12 cellular contexts compared by ENCODE assay signal in genomic region chr16:28304214-28304613, GRCh38. TPM values are rescaled to one million over a fixed set of nuclear protein-coding genes. Genes with fewer than 3 reads are reported as not detected.
DNase-seq lines count a peak whose midpoint lies in the region; ATAC-seq and TF ChIP-seq lines count a peak whose summit lies in the region.
"Had no signal": no experiment of that assay in that cellular context is flagged by ENCODE, and none has a peak within 500 bp of the region (broad histone marks: within the 10 kb centered on the region; RNA-seq: fewer than 3 reads in every experiment).

No MANE protein-coding gene starts in this region.

- peak; percentile 29 for DNase-seq in activated CD4-positive, alpha-beta T cell treated with anti-CD3 and anti-CD28 coated beads, Interleukin-2, amount 10 ng/mL, durations not matched to agents 7 days and 5 days
- no peak for DNase-seq in activated CD4-positive, alpha-beta T cell treated with anti-CD3 and anti-CD28 coated beads, Interleukin-2, amount 50 U/mL, for 1 hour
- DNase-seq in RPMI7951 (ENCODE audit: low read depth) (peak; percentile 39), fibroblast of peridontal ligament (ENCODE audit: extremely low read depth) (peak; percentile 22), renal cortical epithelial cell (ENCODE audit: low read depth) (peak; percentile 11), ascending aorta (ENCODE audit: low spot score in 2 of 2) (no peak)
- DNase-seq: activated CD8-positive, alpha-beta memory T cell treated with anti-CD3 and anti-CD28 coated beads for 24 hours; spleen had no signal

- H3K9me3 Mint-ChIP-seq in activated CD4-positive, alpha-beta T cell treated with anti-CD3 and anti-CD28 coated beads, Interleukin-2, amount 10 ng/mL, durations not matched to agents 7 days and 5 days, result peaks cover 6% of the 10 kb centered on the region

- ATAC-seq in HG02763 (IDR thresholded peaks at IDR 0.05; ENCODE audit: unreplicated experiment), result no peak
- no peak for ATAC-seq in HG03565 (IDR thresholded peaks at IDR 0.05; ENCODE audit: unreplicated experiment)
- ATAC-seq: Panc1 had no signal

- no peak overlapping the region for H3K4me3 ChIP-seq in ascending aorta
- H3K4me3 ChIP-seq: coronary artery, spleen had no signal

- H3K27me3 Mint-ChIP-seq in activated CD4-positive, alpha-beta T cell treated with anti-CD3 and anti-CD28 coated beads, Interleukin-2, amount 10 ng/mL, durations not matched to agents 7 days and 5 days, result no peaks in the 10 kb centered on the region

- no peaks in the 10 kb centered on the region for H3K27me3 ChIP-seq in ascending aorta
- H3K27me3 ChIP-seq: spleen had no signal

- H3K27ac ChIP-seq in ascending aorta, result no peak overlapping the region
- H3K27ac ChIP-seq: coronary artery, spleen had no signal

- TF ChIP-seq CTCF in ascending aorta (IDR thresholded peaks at IDR 0.05), result no peak

- no peak overlapping the region for H3K27ac Mint-ChIP-seq in activated CD4-positive, alpha-beta T cell treated with anti-CD3 and anti-CD28 coated beads, Interleukin-2, amount 10 ng/mL, durations not matched to agents 7 days and 5 days

- no peaks in the 10 kb centered on the region for H3K9me3 ChIP-seq in ascending aorta
- H3K9me3 ChIP-seq: spleen had no signal

- H3K4me1 ChIP-seq in ascending aorta, result no peaks in the 10 kb centered on the region

- intact Hi-C loops in ascending aorta (cut with DNase I), result no loop called here

- H3K4me3 Mint-ChIP-seq in activated CD4-positive, alpha-beta T cell treated with anti-CD3 and anti-CD28 coated beads, Interleukin-2, amount 10 ng/mL, durations not matched to agents 7 days and 5 days, result no peak overlapping the region

- H3K36me3 ChIP-seq in ascending aorta, result no peaks in the 10 kb centered on the region
- H3K36me3 ChIP-seq: spleen had no signal

- peaks cover 33% of the 10 kb centered on the region for H3K36me3 Mint-ChIP-seq in activated CD4-positive, alpha-beta T cell treated with anti-CD3 and anti-CD28 coated beads, Interleukin-2, amount 10 ng/mL, durations not matched to agents 7 days and 5 days (ENCODE audit: low read depth)

- POLR2A ChIA-PET in activated CD4-positive, alpha-beta T cell treated with anti-CD3 and anti-CD28 coated beads, Interleukin-2, amount 10 ng/mL, durations not matched to agents 7 days and 5 days (lab: Charles Lee), result no interaction called here

- peaks cover 34% of the 10 kb centered on the region for H3K4me1 Mint-ChIP-seq in activated CD4-positive, alpha-beta T cell treated with anti-CD3 and anti-CD28 coated beads, Interleukin-2, amount 10 ng/mL, durations not matched to agents 7 days and 5 days

- CTCF ChIA-PET in activated CD4-positive, alpha-beta T cell treated with anti-CD3 and anti-CD28 coated beads, Interleukin-2, amount 10 ng/mL, durations not matched to agents 7 days and 5 days (lab: Charles Lee), result no interaction called here

RNA-seq across cellular contexts. Expression of gene SBK1, which starts 11.9 kb away (rescaled TPM):
- total RNA-seq in activated CD4-positive, alpha-beta T cell treated with anti-CD3 and anti-CD28 coated beads, Interleukin-2, amount 10 ng/mL, durations not matched to agents 7 days and 5 days, result 10 to 100 TPM; 17.9 to 19.4 TPM
- not detected in 2 replicates for total RNA-seq in RPMI7951 (2014; rRNA removed; shearing (Covaris generic))
- total RNA-seq in renal cortical epithelial cell (0.35 and 0.70 TPM in 2 replicates), ascending aorta (not detected)

RNA-seq across cellular contexts. Expression of gene NPIPB6, which starts 59.1 kb away (rescaled TPM):
- total RNA-seq in activated CD4-positive, alpha-beta T cell treated with anti-CD3 and anti-CD28 coated beads, Interleukin-2, amount 10 ng/mL, durations not matched to agents 7 days and 5 days, result 1 to 10 TPM; 1.1 to 1.4 TPM
- total RNA-seq in RPMI7951 (2014; rRNA removed; shearing (Covaris generic)), result 0.24 and 0.29 TPM in 2 replicates
- total RNA-seq in renal cortical epithelial cell (0.30 and 0.69 TPM in 2 replicates), ascending aorta (1.7 TPM)

Comparison
In these comparisons a context has a peak if more than half of its experiments do, and no peak if none do; other contexts are left out.
1. DNase-seq: peak in activated CD4-positive, alpha-beta T cell treated with anti-CD3 and anti-CD28 coated beads, Interleukin-2, amount 10 ng/mL, durations not matched to agents 7 days and 5 days (single experiment), RPMI7951 (single experiment), fibroblast of peridontal ligament (single experiment) and renal cortical epithelial cell (single experiment); none in activated CD4-positive, alpha-beta T cell treated with anti-CD3 and anti-CD28 coated beads, Interleukin-2, amount 50 U/mL, for 1 hour (single experiment) and ascending aorta (0 of 2).
2. RNA of gene SBK1, which starts 11.9 kb away (total RNA-seq): 17.9 to 19.4 TPM in activated CD4-positive, alpha-beta T cell treated with anti-CD3 and anti-CD28 coated beads, Interleukin-2, amount 10 ng/mL, durations not matched to agents 7 days and 5 days; 0.35 to 0.70 TPM in renal cortical epithelial cell, not detected in RPMI7951 and not detected in ascending aorta (single experiment); every median in the first group is over 10 times any median in the second.